23 cellular contexts compared by ENCODE assay signal in the genomic region with DNA sequence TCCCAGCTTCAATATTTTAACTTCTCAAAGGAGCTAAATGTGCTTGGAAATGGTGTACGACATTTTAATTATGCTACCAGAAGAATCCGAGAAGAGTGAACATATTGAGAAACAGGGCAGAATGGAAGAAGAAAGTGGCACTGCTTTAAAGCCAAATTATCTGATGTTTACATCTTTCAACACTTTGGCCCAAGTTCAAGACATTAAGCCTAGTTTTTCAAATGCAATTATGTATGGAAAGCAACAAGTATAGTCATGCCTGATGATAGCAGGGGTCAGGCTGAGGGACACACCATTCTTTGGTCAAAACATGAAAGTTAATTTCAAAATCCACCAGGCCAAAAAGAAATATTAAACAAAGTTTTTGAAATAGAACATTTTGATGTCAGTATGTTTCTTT.
DNase-seq lines count a peak whose midpoint lies in the region; ATAC-seq and TF ChIP-seq lines count a peak whose summit lies in the region.
"Had no signal": no experiment of that assay in that cellular context is flagged by ENCODE, and none has a peak within 500 bp of the region (broad histone marks: within the 10 kb centered on the region; RNA-seq: fewer than 3 reads in every experiment).

No MANE protein-coding gene starts in this region.

- H4K20me1 ChIP-seq in mammary epithelial cell (ENCODE audit: insufficient read depth, low read length) = no peaks in the 10 kb centered on the region
- H4K20me1 ChIP-seq: BLaER1 treated with 17β-estradiol and CSF1 and Interleukin-3, amounts not matched to agents 10 nM and 100 nM had no signal

- intact Hi-C loops in mammary epithelial cell (cut with micrococcal nuclease) = no loop called here

- POLR2A ChIA-PET in RWPE1 (lab: Yijun Ruan, JAX; ENCODE audit: low non-redundant PET) = no interaction called here
- POLR2A ChIA-PET in activated CD4-positive, alpha-beta memory T cell treated with anti-CD3 and anti-CD28 coated beads, Interleukin-2, amount 10 ng/mL, durations not matched to agents 7 days and 5 days (lab: Charles Lee) = no interaction called here

- H3K27me3 ChIP-seq in mammary epithelial cell (ENCODE audit: insufficient read depth, low read length) (no peaks in the 10 kb centered on the region), mesenchymal stem cell (ENCODE audit: control insufficient read depth in 1 of 2, insufficient read depth in 1 of 2, low read length in 2 of 2) (no peaks in the 10 kb centered on the region)
- H3K27me3 ChIP-seq: BLaER1 treated with 17β-estradiol and CSF1 and Interleukin-3, amounts not matched to agents 10 nM and 100 nM had no signal

- no peak overlapping the region for H3K23ac ChIP-seq in mesenchymal stem cell (ENCODE audit: low read length in 2 of 2)

- 56% methylated on average over 2 of the region's 2 CpGs for WGBS in mammary epithelial cell (ENCODE audit: low coverage, missing lambda C conversion rate)
- WGBS in mesenchymal stem cell = 74% methylated on average over 2 of the region's 2 CpGs

- H3K4me2 ChIP-seq in mammary epithelial cell (ENCODE audit: insufficient read depth, low read depth, low read length) (no peak overlapping the region), mesenchymal stem cell (ENCODE audit: low read length, poor library complexity, severe bottlenecking) (no peak overlapping the region)
- H3K4me2 ChIP-seq: BLaER1 treated with 17β-estradiol and CSF1 and Interleukin-3, amounts not matched to agents 10 nM and 100 nM; GM23338; SK-N-SH had no signal

- peaks cover 9% of the 10 kb centered on the region for H3K9me3 Mint-ChIP-seq in activated CD4-positive, alpha-beta memory T cell treated with anti-CD3 and anti-CD28 coated beads, Interleukin-2, amount 10 ng/mL, durations not matched to agents 7 days and 5 days

- H2BK120ac ChIP-seq in mesenchymal stem cell (ENCODE audit: low read depth, low read length) = no peak overlapping the region

- H3K18ac ChIP-seq in mesenchymal stem cell (ENCODE audit: low read depth in 1 of 2, low read length in 2 of 2) = no peak overlapping the region

- H3K79me2 ChIP-seq in mammary epithelial cell (ENCODE audit: insufficient read depth, low read length) = no peaks in the 10 kb centered on the region

- dilution Hi-C loops in mammary epithelial cell (cut with HindIII; ENCODE audit: low sequenced_read_pairs) = no loop called here

- H4K91ac ChIP-seq in mesenchymal stem cell (ENCODE audit: low read length) = no peak overlapping the region

- no peak overlapping the region for H2AK5ac ChIP-seq in mesenchymal stem cell (ENCODE audit: low read length, severe bottlenecking)

- no peak overlapping the region for H3K27ac ChIP-seq in RWPE1
- no peak overlapping the region for H3K27ac ChIP-seq in mammary epithelial cell (ENCODE audit: insufficient read depth, low read depth, low read length)
- no peak overlapping the region for H3K27ac ChIP-seq in mesenchymal stem cell (ENCODE audit: low read length, poor library complexity, severe bottlenecking)
- no peak overlapping the region for H3K27ac ChIP-seq in coronary artery
- H3K27ac ChIP-seq: BLaER1 treated with 17β-estradiol and CSF1 and Interleukin-3, amounts not matched to agents 10 nM and 100 nM had no signal

- H3K4me3 ChIP-seq in mammary epithelial cell (replicated peaks in 1 of 3; ENCODE audit: insufficient read depth in 1 of 3, low read depth in 2 of 3, low read length in 3 of 3) (no peak overlapping the region), mesenchymal stem cell (ENCODE audit: insufficient read depth in 1 of 2, low read depth in 1 of 2, low read length in 2 of 2) (no peak overlapping the region), coronary artery (no peak overlapping the region)
- H3K4me3 ChIP-seq: BLaER1 treated with 17β-estradiol and CSF1 and Interleukin-3, amounts not matched to agents 10 nM and 100 nM; GM23338 had no signal

- no peaks in the 10 kb centered on the region for H3K36me3 Mint-ChIP-seq in activated CD4-positive, alpha-beta memory T cell treated with anti-CD3 and anti-CD28 coated beads, Interleukin-2, amount 10 ng/mL, durations not matched to agents 7 days and 5 days (ENCODE audit: low read depth)

- DNase-seq in NCI-H1105 (lab: John Stamatoyannopoulos, UW) (peak; percentile 34), RWPE1 (ENCODE audit: low spot score) (peak; percentile 17), mammary epithelial cell (peak; percentile 25), mesenchymal stem cell (peak; percentile 18), coronary artery (ENCODE audit: low spot score) (no peak)
- DNase-seq in activated CD4-positive, alpha-beta memory T cell treated with anti-CD3 and anti-CD28 coated beads, Interleukin-2, amount 10 ng/mL, durations not matched to agents 7 days and 5 days = no peak
- DNase-seq: AML-193; CD4-positive, alpha-beta T cell; DMS53; H9; KG1; NCI-H1048; NCI-H1436; NCI-H187 treated with DMSO at 0.1 percent for 48 hours; NCI-H446 treated with DMSO at 0.1 percent for 48 hours; NCI-H526; SIG-M5; SK-N-SH; SW 1271 had no signal

- no peak overlapping the region for H3K9ac ChIP-seq in mammary epithelial cell (ENCODE audit: insufficient read depth, low read length)
- H3K9ac ChIP-seq in mesenchymal stem cell (ENCODE audit: low read length) = no peak overlapping the region
- H3K9ac ChIP-seq: BLaER1 treated with 17β-estradiol and CSF1 and Interleukin-3, amounts not matched to agents 10 nM and 100 nM; SK-N-SH had no signal

- H3K9me3 ChIP-seq in mammary epithelial cell (replicated peaks; ENCODE audit: insufficient read depth, low read length) = no peaks in the 10 kb centered on the region
- H3K9me3 ChIP-seq in mesenchymal stem cell (ENCODE audit: control insufficient read depth, low read length) = no peaks in the 10 kb centered on the region
- H3K9me3 ChIP-seq: SK-N-SH had no signal

- H3K14ac ChIP-seq in mesenchymal stem cell (ENCODE audit: low read length in 2 of 2) = no peak overlapping the region

- no peak overlapping the region for H2BK15ac ChIP-seq in mesenchymal stem cell (ENCODE audit: low read depth, poor library complexity, severe bottlenecking)

- no peak overlapping the region for H2BK12ac ChIP-seq in mesenchymal stem cell (ENCODE audit: low read length in 2 of 2)

- CTCF ChIA-PET in RWPE1 (lab: Yijun Ruan, JAX) (no interaction called here), mammary epithelial cell (lab: Charles Lee; ENCODE audit: low non-redundant PET) (no interaction called here)
- CTCF ChIA-PET in activated CD4-positive, alpha-beta memory T cell treated with anti-CD3 and anti-CD28 coated beads, Interleukin-2, amount 10 ng/mL, durations not matched to agents 7 days and 5 days (lab: Charles Lee) = no interaction called here

- H3K27me3 Mint-ChIP-seq in activated CD4-positive, alpha-beta memory T cell treated with anti-CD3 and anti-CD28 coated beads, Interleukin-2, amount 10 ng/mL, durations not matched to agents 7 days and 5 days = no peaks in the 10 kb centered on the region
- H3K27me3 Mint-ChIP-seq: CD4-positive, alpha-beta T cell had no signal

- H3K4me1 ChIP-seq in mammary epithelial cell (ENCODE audit: insufficient read depth, low read length) (peaks cover 3% of the 10 kb centered on the region), mesenchymal stem cell (ENCODE audit: control insufficient read depth, insufficient read depth, low read depth, low read length) (no peaks in the 10 kb centered on the region)
- H3K4me1 ChIP-seq: BLaER1 treated with 17β-estradiol and CSF1 and Interleukin-3, amounts not matched to agents 10 nM and 100 nM had no signal

- no peak overlapping the region for H2BK5ac ChIP-seq in mesenchymal stem cell (ENCODE audit: low read depth, low read length, poor library complexity, severe bottlenecking)

- H3K36me3 ChIP-seq in mammary epithelial cell (ENCODE audit: insufficient read depth, low read length) (no peaks in the 10 kb centered on the region), mesenchymal stem cell (ENCODE audit: control insufficient read depth in 1 of 2, insufficient read depth in 2 of 2, low read depth in 1 of 2, low read length in 2 of 2) (no peaks in the 10 kb centered on the region)
- H3K36me3 ChIP-seq: BLaER1 treated with 17β-estradiol and CSF1 and Interleukin-3, amounts not matched to agents 10 nM and 100 nM had no signal

- BruUV-seq in mammary epithelial cell (replicated peaks; lab: Mats Ljungman, UMichigan) = no TSS peak

- H3K27ac Mint-ChIP-seq in activated CD4-positive, alpha-beta memory T cell treated with anti-CD3 and anti-CD28 coated beads, Interleukin-2, amount 10 ng/mL, durations not matched to agents 7 days and 5 days = no peak overlapping the region
- H3K27ac Mint-ChIP-seq: CD4-positive, alpha-beta T cell; GM23338; H9 had no signal

- no peak overlapping the region for H4K8ac ChIP-seq in mesenchymal stem cell (ENCODE audit: low read length)

- H3K79me1 ChIP-seq in mesenchymal stem cell (replicated peaks; ENCODE audit: low read length, poor library complexity, severe bottlenecking) = no peaks in the 10 kb centered on the region

- H2AFZ ChIP-seq in mammary epithelial cell (ENCODE audit: low read depth, low read length) (no peak overlapping the region), mesenchymal stem cell (ENCODE audit: low read depth, low read length) (no peak overlapping the region)
- H2AFZ ChIP-seq: GM23338 had no signal

- H3K4me1 Mint-ChIP-seq in activated CD4-positive, alpha-beta memory T cell treated with anti-CD3 and anti-CD28 coated beads, Interleukin-2, amount 10 ng/mL, durations not matched to agents 7 days and 5 days = no peaks in the 10 kb centered on the region
- H3K4me1 Mint-ChIP-seq: GM23338, H9 had no signal

- TF ChIP-seq CTCF in RWPE1 (conservative IDR thresholded peaks at IDR 0.05; ENCODE audit: low read depth) = no peak
- TF ChIP-seq CTCF in mammary epithelial cell (conservative IDR thresholded peaks at IDR 0.05 in 1 of 2, IDR thresholded peaks at IDR 0.05 in 1 of 2; ENCODE audit: extremely low read depth in 1 of 2, insufficient read depth in 1 of 2, low read depth in 1 of 2, low read length in 2 of 2) = no peak
- no peak for TF ChIP-seq CTCF in coronary artery (IDR thresholded peaks at IDR 0.05)

- no peak overlapping the region for H3K4me3 Mint-ChIP-seq in activated CD4-positive, alpha-beta memory T cell treated with anti-CD3 and anti-CD28 coated beads, Interleukin-2, amount 10 ng/mL, durations not matched to agents 7 days and 5 days
- H3K4me3 Mint-ChIP-seq: CD4-positive, alpha-beta T cell; GM23338; H9 had no signal

- in situ Hi-C loops in mammary epithelial cell (cut with MboI; ENCODE audit: low sequenced_read_pairs in 2 of 2) = no loop called here

- no peak for ATAC-seq in GM21529 (IDR thresholded peaks at IDR 0.05; ENCODE audit: unreplicated experiment)
- no peak for ATAC-seq in HG02642 (IDR thresholded peaks at IDR 0.05; ENCODE audit: poor library complexity, unreplicated experiment)
- ATAC-seq: GM23338 had no signal

- H3K4ac ChIP-seq in mesenchymal stem cell (ENCODE audit: low read depth in 1 of 2, low read length in 2 of 2) = no peak overlapping the region

Comparison
In these comparisons a context has a peak if more than half of its experiments do, and no peak if none do; other contexts are left out.
1. DNase-seq: peak in NCI-H1105 (single experiment), RWPE1 (single experiment), mammary epithelial cell (single experiment) and mesenchymal stem cell (single experiment); none in activated CD4-positive, alpha-beta memory T cell treated with anti-CD3 and anti-CD28 coated beads, Interleukin-2, amount 10 ng/mL, durations not matched to agents 7 days and 5 days (single experiment) and coronary artery (single experiment).